ENCODE assay signal across 8 cellular contexts in the genomic region with DNA sequence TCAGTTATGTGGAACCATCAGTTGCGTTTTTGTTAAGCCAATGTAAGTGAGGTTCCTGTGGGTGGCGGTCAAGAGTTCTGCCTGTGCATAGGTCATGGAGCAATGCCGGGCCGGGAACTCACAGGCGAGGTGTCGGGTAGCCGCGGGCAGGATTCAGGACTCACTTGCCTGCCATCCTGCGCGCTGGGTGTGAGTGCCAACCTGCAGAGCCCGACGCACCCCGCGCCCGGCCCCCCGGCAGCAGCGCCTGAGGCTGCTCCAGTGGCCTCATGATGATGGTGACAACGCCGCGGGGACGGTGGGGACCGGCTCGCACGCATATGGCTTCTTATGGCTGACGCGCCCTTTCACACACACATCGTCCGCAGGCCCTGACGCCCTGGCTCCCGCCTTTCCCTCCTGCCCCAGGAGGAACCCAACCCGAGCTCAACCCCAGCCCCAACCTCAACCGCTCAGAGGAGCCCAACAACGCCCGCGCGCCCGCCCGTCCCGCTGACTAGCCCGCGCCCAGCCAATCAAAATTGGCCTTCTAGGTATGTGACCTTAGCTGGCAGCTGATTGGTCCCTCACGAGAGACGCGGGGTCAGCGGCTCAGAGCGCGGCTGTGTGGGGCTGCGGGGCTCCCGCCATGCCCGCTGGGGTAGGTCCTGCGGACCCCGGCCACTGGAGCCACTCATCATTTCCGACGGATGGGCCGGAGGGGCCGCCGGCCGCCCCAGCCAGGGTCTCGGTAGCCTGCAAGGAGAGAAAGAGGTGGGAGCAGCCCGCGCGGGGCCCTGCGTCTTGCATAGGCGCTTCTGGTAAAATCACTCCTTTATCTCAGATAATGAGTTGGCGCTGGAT. TPM values are rescaled to one million over a fixed set of nuclear protein-coding genes. Genes with fewer than 3 reads are reported as not detected.
DNase-seq lines count a peak whose midpoint lies in the region; ATAC-seq and TF ChIP-seq lines count a peak whose summit lies in the region.

A gene with protein sequence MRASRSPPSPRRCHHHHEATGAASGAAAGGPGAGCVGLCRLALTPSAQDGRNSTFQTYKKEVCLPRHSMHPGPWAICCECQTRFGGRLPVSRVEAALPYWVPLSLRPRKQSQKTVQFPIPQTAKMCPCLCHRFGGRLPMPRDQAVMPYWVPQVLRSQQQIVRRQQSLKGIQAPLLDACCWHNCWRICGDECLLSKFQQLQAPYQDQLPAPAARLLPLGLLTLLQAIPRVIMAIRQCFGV (minus strand): TSS at position 470 of the 843 bp plus-strand sequence. CDS start 150 bp downstream, at position 320.

- H3K4me3 ChIP-seq in GM12864 (ENCODE audit: low read depth, low read length) (peak within 1 kb of the TSS; percentile 96), SK-N-MC (peak within 1 kb of the TSS; percentile 85)

- H3K27ac Mint-ChIP-seq in activated naive CD4-positive, alpha-beta T cell treated with anti-CD3 and anti-CD28 coated beads, Interleukin-2, amount 50 U/mL, for 24 hours: peak within 1 kb of the TSS; percentile 98

- peak; percentile 94 for ATAC-seq in HG02610 (IDR thresholded peaks at IDR 0.05; ENCODE audit: unreplicated experiment)

- peak within 1 kb of the TSS; percentile 97 for H3K9ac ChIP-seq in SK-N-MC (ENCODE audit: insufficient read length)

- peak; percentile 68 for TF ChIP-seq CTCF in GM12864 (IDR thresholded peaks at IDR 0.05; ENCODE audit: low read depth, low read length, missing control alignments)

- H3K9me3 ChIP-seq in SK-N-MC (ENCODE audit: low read depth, low read length): no peaks in the 10 kb centered on the region

- peaks cover 14% of the 10 kb centered on the region for H3K4me1 Mint-ChIP-seq in activated naive CD4-positive, alpha-beta T cell treated with anti-CD3 and anti-CD28 coated beads, Interleukin-2, amount 50 U/mL, for 24 hours

- H3K9me3 Mint-ChIP-seq in activated naive CD4-positive, alpha-beta T cell treated with anti-CD3 and anti-CD28 coated beads, Interleukin-2, amount 50 U/mL, for 24 hours: no peaks in the 10 kb centered on the region

- DNase-seq in GM12864 (ENCODE audit: low read depth): peak; percentile 86
- peak; percentile 69 for DNase-seq in NCI-H1048 (lab: John Stamatoyannopoulos, UW)
- peak; percentile 24 for DNase-seq in SK-N-MC (ENCODE audit: low read depth, low spot score)
- peak; percentile 54 for DNase-seq in glomerular endothelial cell (ENCODE audit: extremely low read depth, low read depth, low spot score)
- peak; percentile 94 for DNase-seq in occipital lobe (lab: John Stamatoyannopoulos, UW)

- H3K27ac ChIP-seq in SK-N-MC (peak within 1 kb of the TSS; percentile 71; the same call in 1 of the 2 replicates), temporal lobe (ENCODE audit: low read depth, low read length) (peak within 1 kb of the TSS; percentile 94)

- no peaks in the 10 kb centered on the region for H3K27me3 Mint-ChIP-seq in activated naive CD4-positive, alpha-beta T cell treated with anti-CD3 and anti-CD28 coated beads, Interleukin-2, amount 50 U/mL, for 24 hours

- no peaks in the 10 kb centered on the region for H3K36me3 ChIP-seq in SK-N-MC (ENCODE audit: insufficient read depth, low read length)

- H3K36me3 Mint-ChIP-seq in activated naive CD4-positive, alpha-beta T cell treated with anti-CD3 and anti-CD28 coated beads, Interleukin-2, amount 50 U/mL, for 24 hours: no peaks in the 10 kb centered on the region

- peak within 1 kb of the TSS; percentile 97 for H3K4me3 Mint-ChIP-seq in activated naive CD4-positive, alpha-beta T cell treated with anti-CD3 and anti-CD28 coated beads, Interleukin-2, amount 50 U/mL, for 24 hours

RNA-seq across cellular contexts. Expression of the gene that starts here (rescaled TPM):
- total RNA-seq in glomerular endothelial cell (1.6 and 3.5 TPM in 2 replicates), occipital lobe (3.1 TPM), temporal lobe (2.0 TPM)

Comparison
In these comparisons a context has a peak if more than half of its experiments do, and no peak if none do; other contexts are left out.
1. Peak in every context shown above with its lines: DNase-seq, ATAC-seq, H3K4me3 ChIP-seq and H3K27ac ChIP-seq.
2. DNase-seq: peak in every context shown above with its lines; median percentile 94 in occipital lobe; 86 in GM12864; 69 in NCI-H1048; 54 in glomerular endothelial cell; 24 in SK-N-MC.